8 cellular contexts compared by ENCODE assay signal in genomic region chr10:113087082-113088029, GRCh38.
DNase-seq lines count a peak whose midpoint lies in the region; ATAC-seq and TF ChIP-seq lines count a peak whose summit lies in the region.

No MANE protein-coding gene starts in this region.

- H3K27me3 ChIP-seq in BLaER1 treated with 17β-estradiol and CSF1 and Interleukin-3, amounts not matched to agents 10 nM and 100 nM, result peaks cover 0 to 35% (median 0%) of the 10 kb centered on the region in 11 experiments; a peak in 4 of 22 replicates
- no peaks in the 10 kb centered on the region for H3K27me3 ChIP-seq in NT2/D1 (ENCODE audit: insufficient read depth, insufficient read length)
- no peaks in the 10 kb centered on the region for H3K27me3 ChIP-seq in mucosa of stomach (ENCODE audit: control insufficient read depth, insufficient read depth, low read length)

- no peak for TF ChIP-seq CTCF in endothelial cell (IDR thresholded peaks at IDR 0.05; ENCODE audit: unreplicated experiment)

- H3K27me3 Mint-ChIP-seq in endothelial cell (ENCODE audit: unreplicated experiment), result peaks cover 6% of the 10 kb centered on the region

- ATAC-seq in GM21515 (IDR thresholded peaks at IDR 0.05; ENCODE audit: unreplicated experiment), result no peak

- DNase-seq in NT2/D1 (ENCODE audit: low read depth, low spot score) (peak; percentile 77), endothelial cell (ENCODE audit: low spot score) (peak; percentile 7), NCI-H748 (lab: John Stamatoyannopoulos, UW; ENCODE audit: unreplicated experiment) (no peak), NCI-H1930 (lab: John Stamatoyannopoulos, UW) (no peak)
- no peak for DNase-seq in activated naive CD4-positive, alpha-beta T cell treated with anti-CD3 and anti-CD28 coated beads, Interleukin-2, amount 50 U/mL, for 16 hours

- H3K27ac Mint-ChIP-seq in endothelial cell (ENCODE audit: unreplicated experiment), result peak overlapping the region; percentile 72

- no peaks in the 10 kb centered on the region for H3K9me3 Mint-ChIP-seq in endothelial cell (ENCODE audit: unreplicated experiment)

- peak overlapping the region in 1 of 11 experiments; percentile 35; a peak in 2 of 22 replicates for H3K9ac ChIP-seq in BLaER1 treated with 17β-estradiol and CSF1 and Interleukin-3, amounts not matched to agents 10 nM and 100 nM
- H3K9ac ChIP-seq in NT2/D1 (ENCODE audit: insufficient read length, low read depth) (peak overlapping the region; percentile 45), mucosa of stomach (ENCODE audit: low read length) (peak overlapping the region; percentile 16)

- H3K36me3 ChIP-seq in BLaER1 treated with 17β-estradiol and CSF1 and Interleukin-3, amounts not matched to agents 10 nM and 100 nM, result peaks cover 23 to 90% (median 76%) of the 10 kb centered on the region in 11 experiments
- H3K36me3 ChIP-seq in NT2/D1 (ENCODE audit: insufficient read depth, insufficient read length, low read length), result peaks cover 29% of the 10 kb centered on the region
- H3K36me3 ChIP-seq in mucosa of stomach (ENCODE audit: control insufficient read depth, insufficient read depth, low read length), result no peaks in the 10 kb centered on the region

- no peak overlapping the region for H3K4me3 ChIP-seq in BLaER1 treated with 17β-estradiol and CSF1 and Interleukin-3, amounts not matched to agents 10 nM and 100 nM
- no peak overlapping the region for H3K4me3 ChIP-seq in NT2/D1 (ENCODE audit: insufficient read length, low read depth)
- no peak overlapping the region for H3K4me3 ChIP-seq in mucosa of stomach (ENCODE audit: low read length)

- peaks cover 0 to 42% (median 20%) of the 10 kb centered on the region in 11 experiments; a peak in 17 of 22 replicates for H3K9me3 ChIP-seq in BLaER1 treated with 17β-estradiol and CSF1 and Interleukin-3, amounts not matched to agents 10 nM and 100 nM (replicated peaks in 1 of 11)
- H3K9me3 ChIP-seq in NT2/D1 (ENCODE audit: insufficient read depth, low read length), result no peaks in the 10 kb centered on the region
- no peaks in the 10 kb centered on the region for H3K9me3 ChIP-seq in mucosa of stomach (ENCODE audit: control insufficient read depth, low read length)

- H4K20me1 ChIP-seq in BLaER1 treated with 17β-estradiol and CSF1 and Interleukin-3, amounts not matched to agents 10 nM and 100 nM, result peaks cover 0 to 91% (median 4%) of the 10 kb centered on the region in 11 experiments; a peak in 3 of 22 replicates

- H3K27ac ChIP-seq in BLaER1 treated with 17β-estradiol and CSF1 and Interleukin-3, amounts not matched to agents 10 nM and 100 nM, result peak overlapping the region in 8 of 11 experiments; percentile 1 to 65 (median 31); a peak in 11 of 22 replicates

- peaks cover 18% of the 10 kb centered on the region for H3K4me1 Mint-ChIP-seq in endothelial cell (ENCODE audit: unreplicated experiment)

- H3K4me3 Mint-ChIP-seq in endothelial cell (ENCODE audit: unreplicated experiment), result peak overlapping the region; percentile 60

- peaks cover 3% of the 10 kb centered on the region for H3K36me3 Mint-ChIP-seq in endothelial cell (ENCODE audit: low read depth, unreplicated experiment)

- H3K4me1 ChIP-seq in BLaER1 treated with 17β-estradiol and CSF1 and Interleukin-3, amounts not matched to agents 10 nM and 100 nM, result peaks cover 4 to 66% (median 34%) of the 10 kb centered on the region in 10 experiments; a peak in 19 of 20 replicates
- no peaks in the 10 kb centered on the region for H3K4me1 ChIP-seq in NT2/D1 (ENCODE audit: insufficient read depth, insufficient read length)
- peaks cover 76% of the 10 kb centered on the region for H3K4me1 ChIP-seq in mucosa of stomach (ENCODE audit: control insufficient read depth, insufficient read depth, low read length)

- H3K4me2 ChIP-seq in BLaER1 treated with 17β-estradiol and CSF1 and Interleukin-3, amounts not matched to agents 10 nM and 100 nM, result peak overlapping the region in 6 of 11 experiments; percentile 26 to 77 (median 58); a peak in 12 of 22 replicates

Comparison
In these comparisons a context has a peak if more than half of its experiments do, and no peak if none do; other contexts are left out.
1. DNase-seq: peak in NT2/D1 (single experiment) and endothelial cell (single experiment); none in NCI-H748 (single experiment), NCI-H1930 (0 of 2) and activated naive CD4-positive, alpha-beta T cell treated with anti-CD3 and anti-CD28 coated beads, Interleukin-2, amount 50 U/mL, for 16 hours (single experiment).